ENCODE assay signal across 29 cellular contexts in the genomic region with DNA sequence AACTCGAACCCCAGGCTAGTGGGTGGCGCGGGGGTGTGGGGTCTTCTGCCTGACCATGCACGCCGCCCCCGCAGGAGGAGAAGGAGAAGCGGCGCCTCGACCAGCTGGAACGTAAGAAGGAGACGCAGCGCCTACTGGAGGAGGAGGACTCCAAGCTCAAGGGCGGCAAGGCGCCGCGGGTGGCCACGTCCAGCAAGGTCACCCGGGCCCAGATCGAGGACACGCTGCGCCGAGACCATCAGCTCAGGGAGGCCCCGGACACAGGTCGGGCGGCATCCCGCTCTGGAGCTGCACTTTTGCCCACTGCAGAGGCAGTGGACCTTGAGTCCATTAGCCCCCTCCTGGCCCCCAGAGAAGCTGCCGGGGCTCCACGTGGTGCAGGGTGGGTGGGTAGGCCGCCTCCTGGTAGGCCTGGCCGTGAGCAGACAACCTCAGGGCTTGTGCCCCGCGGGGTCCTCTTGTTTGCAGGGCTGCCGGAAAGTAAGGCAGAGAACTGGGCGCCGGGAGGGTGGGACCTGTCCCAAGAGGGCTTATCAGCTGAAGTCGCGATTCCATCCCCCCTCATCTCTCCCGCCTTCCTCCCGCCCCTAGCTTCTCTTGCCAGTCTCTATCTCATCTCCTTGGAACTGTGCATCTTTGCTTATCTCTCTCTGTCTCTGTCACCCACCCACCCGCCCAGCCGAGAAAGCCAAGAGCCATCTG. TPM values are rescaled to one million over a fixed set of nuclear protein-coding genes. Genes with fewer than 3 reads are reported as not detected.
DNase-seq lines count a peak whose midpoint lies in the region; ATAC-seq, FAIRE-seq and TF ChIP-seq lines count a peak whose summit lies in the region.
"Had no signal": no experiment of that assay in that cellular context is flagged by ENCODE, and none has a peak within 500 bp of the region (broad histone marks: within the 10 kb centered on the region; RNA-seq: fewer than 3 reads in every experiment).

No MANE protein-coding gene starts in this region.

- peaks cover 3 to 7% of the 10 kb centered on the region in 2 experiments for H3K36me3 ChIP-seq in keratinocyte (ENCODE audit: control insufficient read depth in 2 of 2, extremely low read depth in 1 of 2, insufficient read depth in 2 of 2, low read length in 2 of 2)
- H3K36me3 ChIP-seq: prostate gland had no signal

- no peak for FAIRE-seq in keratinocyte (lab: Jason Lieb, UNC)
- FAIRE-seq: A204.1, bronchial epithelial cell, islet of Langerhans had no signal

- no peaks in the 10 kb centered on the region for H3K27me3 Mint-ChIP-seq in activated CD4-positive, alpha-beta T cell treated with anti-CD3 and anti-CD28 coated beads, Interleukin-2, amount 10 ng/mL, durations not matched to agents 24 days and 14 days
- H3K27me3 Mint-ChIP-seq in activated CD4-positive, alpha-beta T cell treated with anti-CD3 and anti-CD28 coated beads, Interleukin-2, amount 10 ng/mL, durations not matched to agents 7 days and 5 days, result no peaks in the 10 kb centered on the region
- H3K27me3 Mint-ChIP-seq: activated T-cell treated with anti-CD3 and anti-CD28 coated beads, Interleukin-2, amount 50 U/mL, for 24 hours had no signal

- peak overlapping the region in 1 of 59 donors; percentile 2 for H3K4me3 ChIP-seq in dorsolateral prefrontal cortex
- no peak overlapping the region for H3K4me3 ChIP-seq in keratinocyte (ENCODE audit: control insufficient read depth in 2 of 3, extremely low read depth in 1 of 3, insufficient read depth in 2 of 3, low read depth in 1 of 3, low read length in 3 of 3)
- H3K4me3 ChIP-seq: BLaER1, heart right ventricle, lung, prostate gland, SK-N-MC had no signal

- H3K4me1 ChIP-seq in keratinocyte (ENCODE audit: control insufficient read depth, extremely low read depth, insufficient read depth, low read length), result peaks cover 23% of the 10 kb centered on the region
- H3K4me1 ChIP-seq: Caco-2, prostate gland had no signal

- dilution Hi-C loops in keratinocyte (cut with MboI; ENCODE audit: extremely low pct_ligation_motif_present, low sequenced_read_pairs), result no loop called here

- CTCF ChIA-PET in activated CD4-positive, alpha-beta T cell treated with anti-CD3 and anti-CD28 coated beads, Interleukin-2, amount 10 ng/mL, durations not matched to agents 7 days and 5 days (lab: Charles Lee), result interaction anchor here (1.1 to 6.8 kb wide), 3 partner anchors 10 to 54 kb away, joined by 4 to 44 read pairs (median 5); a partner anchor contains a TSS

- TF ChIP-seq CTCF in dorsolateral prefrontal cortex (IDR thresholded peaks at IDR 0.05 in 54 of 56, conservative IDR thresholded peaks at IDR 0.05 in 2 of 56; ENCODE audit: low read depth in 1 of 56, partially characterized antibody in 56 of 56), result no peak
- TF ChIP-seq CTCF in keratinocyte (optimal IDR thresholded peaks at IDR 0.05 in 1 of 3, IDR thresholded peaks at IDR 0.05 in 1 of 3, conservative IDR thresholded peaks at IDR 0.05 in 1 of 3; ENCODE audit: extremely low read depth in 1 of 3, insufficient read depth in 2 of 3, low read length in 3 of 3), result no peak

- no peak overlapping the region for H2AFZ ChIP-seq in keratinocyte (ENCODE audit: control insufficient read depth, low read length)

- H3K9me3 ChIP-seq in keratinocyte (ENCODE audit: control insufficient read depth, low read depth, low read length), result no peaks in the 10 kb centered on the region
- H3K9me3 ChIP-seq: BLaER1, Caco-2, heart right ventricle, prostate gland had no signal

- no peak overlapping the region for H3K27ac Mint-ChIP-seq in activated CD4-positive, alpha-beta T cell treated with anti-CD3 and anti-CD28 coated beads, Interleukin-2, amount 10 ng/mL, durations not matched to agents 24 days and 14 days
- H3K27ac Mint-ChIP-seq in activated CD4-positive, alpha-beta T cell treated with anti-CD3 and anti-CD28 coated beads, Interleukin-2, amount 10 ng/mL, durations not matched to agents 7 days and 5 days, result no peak overlapping the region
- H3K27ac Mint-ChIP-seq: activated T-cell treated with anti-CD3 and anti-CD28 coated beads, Interleukin-2, amount 50 U/mL, for 24 hours had no signal

- H4K20me1 ChIP-seq in keratinocyte (ENCODE audit: control insufficient read depth, extremely low read depth, insufficient read depth, low read length), result peaks cover 3% of the 10 kb centered on the region

- H3K4me3 Mint-ChIP-seq in activated CD4-positive, alpha-beta T cell treated with anti-CD3 and anti-CD28 coated beads, Interleukin-2, amount 10 ng/mL, durations not matched to agents 24 days and 14 days, result no peak overlapping the region
- no peak overlapping the region for H3K4me3 Mint-ChIP-seq in activated CD4-positive, alpha-beta T cell treated with anti-CD3 and anti-CD28 coated beads, Interleukin-2, amount 10 ng/mL, durations not matched to agents 7 days and 5 days
- H3K4me3 Mint-ChIP-seq: activated T-cell treated with anti-CD3 and anti-CD28 coated beads, Interleukin-2, amount 50 U/mL, for 24 hours; neural crest cell had no signal

- peak overlapping the region; percentile 22 for H3K9ac ChIP-seq in keratinocyte (ENCODE audit: control insufficient read depth, extremely low read depth, insufficient read depth, low read length)
- H3K9ac ChIP-seq: BLaER1 had no signal

- POLR2A ChIA-PET in activated CD4-positive, alpha-beta T cell treated with anti-CD3 and anti-CD28 coated beads, Interleukin-2, amount 10 ng/mL, durations not matched to agents 7 days and 5 days (lab: Charles Lee), result interaction anchor here (0.6 kb wide), 1 partner anchor 10 kb away, joined by 3 read pairs; a partner anchor contains a TSS

- no peaks in the 10 kb centered on the region for H3K9me3 Mint-ChIP-seq in activated CD4-positive, alpha-beta T cell treated with anti-CD3 and anti-CD28 coated beads, Interleukin-2, amount 10 ng/mL, durations not matched to agents 24 days and 14 days
- no peaks in the 10 kb centered on the region for H3K9me3 Mint-ChIP-seq in activated CD4-positive, alpha-beta T cell treated with anti-CD3 and anti-CD28 coated beads, Interleukin-2, amount 10 ng/mL, durations not matched to agents 7 days and 5 days
- H3K9me3 Mint-ChIP-seq: activated T-cell treated with anti-CD3 and anti-CD28 coated beads, Interleukin-2, amount 50 U/mL, for 24 hours; neural crest cell had no signal

- H3K9me1 ChIP-seq in keratinocyte (ENCODE audit: control insufficient read depth, extremely low read depth, insufficient read depth, low read length), result no peaks in the 10 kb centered on the region

- no peak for ATAC-seq in HG03354 (IDR thresholded peaks at IDR 0.05; ENCODE audit: poor library complexity, severe bottlenecking, unreplicated experiment)
- no peak for ATAC-seq in GM21737 (IDR thresholded peaks at IDR 0.05; ENCODE audit: unreplicated experiment)
- ATAC-seq in HG03565 (IDR thresholded peaks at IDR 0.05; ENCODE audit: unreplicated experiment), result no peak
- no peak for ATAC-seq in GM21381 (IDR thresholded peaks at IDR 0.05; ENCODE audit: unreplicated experiment)
- ATAC-seq: heart right ventricle had no signal

- no peaks in the 10 kb centered on the region for H3K79me2 ChIP-seq in keratinocyte (ENCODE audit: control insufficient read depth, insufficient read depth, low read length)

- H3K27me3 ChIP-seq in dorsolateral prefrontal cortex, result no peaks in the 10 kb centered on the region
- no peaks in the 10 kb centered on the region for H3K27me3 ChIP-seq in keratinocyte (ENCODE audit: control insufficient read depth, extremely low read depth, insufficient read depth, low read length)
- H3K27me3 ChIP-seq: BLaER1, heart right ventricle had no signal

- H3K4me2 ChIP-seq in keratinocyte (ENCODE audit: control insufficient read depth, extremely low read depth, insufficient read depth, low read depth, low read length), result peak overlapping the region; percentile 10
- H3K4me2 ChIP-seq: BLaER1 had no signal

- intact Hi-C loops in activated CD4-positive, alpha-beta T cell treated with anti-CD3 and anti-CD28 coated beads, Interleukin-2, amount 10 ng/mL, durations not matched to agents 24 days and 14 days (cut with micrococcal nuclease), result no loop called here
- intact Hi-C loops in dorsolateral prefrontal cortex (cut with DNase I), result loop anchor here in 1 of 2 donors (10.0 kb wide), 1 partner anchor 212 kb away; a partner anchor contains a TSS

- peak; percentile 58 for DNase-seq in activated CD4-positive, alpha-beta T cell treated with anti-CD3 and anti-CD28 coated beads, Interleukin-2, amount 10 ng/mL, durations not matched to agents 24 days and 14 days
- no peak for DNase-seq in activated CD4-positive, alpha-beta T cell treated with anti-CD3 and anti-CD28 coated beads, Interleukin-2, amount 10 ng/mL, durations not matched to agents 7 days and 5 days
- DNase-seq in dorsolateral prefrontal cortex (peak in 1 of 10 donors; percentile 22), keratinocyte (ENCODE audit: low read depth, low spot score) (no peak)
- DNase-seq: activated CD4-positive, alpha-beta T cell treated with anti-CD3 and anti-CD28 coated beads for 1 hour; activated CD8-positive, alpha-beta memory T cell treated with anti-CD3 and anti-CD28 coated beads for 24 hours; activated naive CD4-positive, alpha-beta T cell; activated T-cell treated with anti-CD3 and anti-CD28 coated beads, Interleukin-2, amount 50 U/mL, for 24 hours; amniotic stem cell; Caco-2; DND-41; heart right ventricle; NCI-H1105 treated with DMSO at 0.1 percent for 48 hours; NCI-H2107; NCI-H510A treated with DMSO at 0.1 percent for 48 hours; RPMI8226; T1000 had no signal

- H3K27ac ChIP-seq in dorsolateral prefrontal cortex, result peak overlapping the region in 43 of 59 donors; percentile 7 to 81 (median 49)
- H3K27ac ChIP-seq in keratinocyte (ENCODE audit: control insufficient read depth, insufficient read depth, low read length), result no peak overlapping the region
- H3K27ac ChIP-seq: BLaER1, heart right ventricle, prostate gland, SK-N-MC had no signal

- peaks cover 24% of the 10 kb centered on the region for H3K36me3 Mint-ChIP-seq in activated CD4-positive, alpha-beta T cell treated with anti-CD3 and anti-CD28 coated beads, Interleukin-2, amount 10 ng/mL, durations not matched to agents 24 days and 14 days (ENCODE audit: low read depth)
- peaks cover 6% of the 10 kb centered on the region for H3K36me3 Mint-ChIP-seq in activated CD4-positive, alpha-beta T cell treated with anti-CD3 and anti-CD28 coated beads, Interleukin-2, amount 10 ng/mL, durations not matched to agents 7 days and 5 days (ENCODE audit: low read depth)

- peaks cover 15% of the 10 kb centered on the region for H3K4me1 Mint-ChIP-seq in activated CD4-positive, alpha-beta T cell treated with anti-CD3 and anti-CD28 coated beads, Interleukin-2, amount 10 ng/mL, durations not matched to agents 24 days and 14 days
- H3K4me1 Mint-ChIP-seq in activated CD4-positive, alpha-beta T cell treated with anti-CD3 and anti-CD28 coated beads, Interleukin-2, amount 10 ng/mL, durations not matched to agents 7 days and 5 days, result peaks cover 19% of the 10 kb centered on the region

RNA-seq across cellular contexts. Expression of a gene that starts 9.9 kb away (rescaled TPM):
- total RNA-seq in activated CD4-positive, alpha-beta T cell treated with anti-CD3 and anti-CD28 coated beads, Interleukin-2, amount 10 ng/mL, durations not matched to agents 24 days and 14 days, result 126 and 136 TPM in 2 replicates
- total RNA-seq in activated CD4-positive, alpha-beta T cell treated with anti-CD3 and anti-CD28 coated beads, Interleukin-2, amount 10 ng/mL, durations not matched to agents 7 days and 5 days, result 10 to 100 TPM; 59.2 to 64.7 TPM
- total RNA-seq in dorsolateral prefrontal cortex, result 100 to 1,000 TPM in 2 of 120 experiments, 10 to 100 TPM in 118; 46.6 to 103 (median 70.3) TPM
- polyA plus RNA-seq in keratinocyte, result 56.8 to 87.0 TPM (median 58.7 TPM) in 3 replicates
- polyA plus RNA-seq in keratinocyte (2011; ENCODE audit: low read depth), result 53.5 TPM
- polyA plus RNA-seq in keratinocyte (2011; cell fraction: cytosol; rRNA removed), result 34.7 and 119 TPM in 2 replicates
- polyA plus RNA-seq in keratinocyte (2011; cell fraction: nucleus; rRNA removed), result 49.3 and 68.1 TPM in 2 replicates
- 59.4 and 143 TPM in 2 replicates for polyA plus RNA-seq in keratinocyte (2012; ENCODE audit: low replicate concordance)
- polyA minus RNA-seq in keratinocyte, result 6.0 to 9.8 TPM (median 6.4 TPM) in 3 replicates
- polyA minus RNA-seq in keratinocyte (2011; cell fraction: cytosol; rRNA and poly(A)+ RNA removed), result 33.4 TPM
- polyA minus RNA-seq in keratinocyte (2011; cell fraction: nucleus; rRNA and poly(A)+ RNA removed), result 10.2 and 12.6 TPM in 2 replicates

RNA-seq across cellular contexts. Expression of a gene that starts 24.2 kb away (rescaled TPM):
- total RNA-seq in activated CD4-positive, alpha-beta T cell treated with anti-CD3 and anti-CD28 coated beads, Interleukin-2, amount 10 ng/mL, durations not matched to agents 24 days and 14 days, result 0.62 TPM in 1 of 2 replicates, not detected in the other
- total RNA-seq in activated CD4-positive, alpha-beta T cell treated with anti-CD3 and anti-CD28 coated beads, Interleukin-2, amount 10 ng/mL, durations not matched to agents 7 days and 5 days, result not detected
- total RNA-seq in dorsolateral prefrontal cortex, result 100 to 1,000 TPM in 5 of 120 experiments, 10 to 100 TPM in 115; 21.3 to 177 (median 74.4) TPM
- not detected in 3 replicates for polyA plus RNA-seq in keratinocyte
- polyA plus RNA-seq in keratinocyte (2011; ENCODE audit: low read depth), result not detected
- not detected in 2 replicates for polyA plus RNA-seq in keratinocyte (2011; cell fraction: cytosol; rRNA removed)
- polyA plus RNA-seq in keratinocyte (2011; cell fraction: nucleus; rRNA removed), result not detected in 2 replicates
- polyA plus RNA-seq in keratinocyte (2012; ENCODE audit: low replicate concordance), result 0.06 TPM in 1 of 2 replicates, not detected in the other
- not detected in 3 replicates for polyA minus RNA-seq in keratinocyte
- not detected for polyA minus RNA-seq in keratinocyte (2011; cell fraction: cytosol; rRNA and poly(A)+ RNA removed)
- polyA minus RNA-seq in keratinocyte (2011; cell fraction: nucleus; rRNA and poly(A)+ RNA removed), result not detected in 2 replicates
- total RNA-seq: bronchial epithelial cell, Caco-2 had no signal
- polyA plus RNA-seq: heart right ventricle had no signal

Comparison
In these comparisons a context has a peak if more than half of its experiments do, and no peak if none do; other contexts are left out.
1. RNA of a gene that starts 24.2 kb away (total RNA-seq): 21.3 to 177 TPM in dorsolateral prefrontal cortex; 0.62 TPM in activated CD4-positive, alpha-beta T cell treated with anti-CD3 and anti-CD28 coated beads, Interleukin-2, amount 10 ng/mL, durations not matched to agents 24 days and 14 days and not detected in activated CD4-positive, alpha-beta T cell treated with anti-CD3 and anti-CD28 coated beads, Interleukin-2, amount 10 ng/mL, durations not matched to agents 7 days and 5 days; every median in the first group is over 10 times any median in the second.